8 cellular contexts compared by ENCODE assay signal in the genomic region with DNA sequence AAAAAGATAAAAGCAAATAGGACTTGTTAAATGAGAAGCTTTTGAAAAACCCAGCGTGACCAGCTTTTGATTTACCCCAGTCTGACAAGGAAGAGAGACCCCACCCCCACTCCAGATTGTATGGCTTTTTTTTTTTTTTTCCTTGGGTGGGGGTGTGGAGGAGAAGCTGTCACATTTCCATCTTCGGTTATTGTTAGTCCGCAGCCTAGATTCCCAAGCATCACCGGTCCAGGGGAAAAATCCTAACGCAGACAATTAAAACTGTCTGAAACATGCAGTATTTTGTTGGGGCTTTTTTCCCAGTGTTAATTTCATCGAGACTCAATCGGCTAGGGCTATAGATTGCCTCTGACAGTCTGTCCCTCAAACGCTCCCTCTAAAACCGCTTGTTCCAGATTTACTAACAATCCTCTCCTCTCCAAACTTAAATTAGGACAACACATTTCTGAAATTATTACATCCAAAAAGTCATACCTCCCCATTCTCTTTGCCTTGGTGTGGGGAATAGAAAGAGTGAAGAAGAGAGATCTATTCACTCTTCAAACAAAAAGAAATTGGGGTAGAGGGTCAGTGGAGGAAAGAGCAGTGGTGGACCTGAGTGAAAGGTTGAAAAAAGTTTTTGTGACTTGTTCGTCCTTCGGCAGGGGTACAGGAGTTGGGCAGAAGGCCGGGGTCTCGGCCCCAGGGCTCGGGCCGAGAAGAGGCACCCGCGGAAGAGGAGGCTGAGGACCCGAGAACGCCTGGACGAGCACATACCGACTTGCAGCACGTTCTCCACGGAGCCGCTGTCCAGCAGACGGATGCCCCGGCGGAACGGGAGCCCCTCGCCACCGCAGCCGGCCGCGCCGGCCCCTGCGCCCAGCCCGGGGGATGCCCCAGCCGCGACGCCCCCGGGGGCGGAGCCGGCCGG. TPM values are rescaled to one million over a fixed set of nuclear protein-coding genes. Genes with fewer than 3 reads are reported as not detected.
DNase-seq lines count a peak whose midpoint lies in the region; ATAC-seq, FAIRE-seq and TF ChIP-seq lines count a peak whose summit lies in the region.

No MANE protein-coding gene starts in this region.

- H2BK120ac ChIP-seq in H1 (replicated peaks; ENCODE audit: low read depth, low read length) = no peak overlapping the region
- no peak overlapping the region for H2BK120ac ChIP-seq in mesenchymal stem cell (ENCODE audit: low read depth, low read length)

- peaks cover 2 to 25% (median 17%) of the 10 kb centered on the region in 4 experiments for H3K27me3 ChIP-seq in H1 (replicated peaks in 1 of 4; ENCODE audit: control insufficient read depth in 3 of 4, extremely low read depth in 1 of 4, insufficient read depth in 3 of 4, low read length in 3 of 4)
- peaks cover 5 to 39% of the 10 kb centered on the region in 2 experiments for H3K27me3 ChIP-seq in mesenchymal stem cell (ENCODE audit: control insufficient read depth in 1 of 2, insufficient read depth in 1 of 2, low read length in 2 of 2)
- peaks cover 4% of the 10 kb centered on the region for H3K27me3 ChIP-seq in suprapubic skin

- H3K4me3 ChIP-seq in H1 (ENCODE audit: extremely low read depth in 1 of 4, insufficient read depth in 2 of 4, low read depth in 3 of 4, low read length in 4 of 4) (peak overlapping the region; percentile 53 to 90 (median 63)), mesenchymal stem cell (ENCODE audit: insufficient read depth in 1 of 2, low read depth in 1 of 2, low read length in 2 of 2) (peak overlapping the region; percentile 67 to 79), suprapubic skin (peak overlapping the region; percentile 93)

- DNase-seq in NCI-H524 (lab: John Stamatoyannopoulos, UW) (peak; percentile 45 to 71), NCI-H524 treated with DMSO at 0.1 percent for 48 hours (lab: John Stamatoyannopoulos, UW) (no peak), KG1 (lab: John Stamatoyannopoulos, UW) (peak; percentile 34), WTC11 (ENCODE audit: low spot score) (peak; percentile 67), H1 (ENCODE audit: low read depth in 1 of 2, low spot score in 2 of 2) (peak in 1 of 2 experiments; percentile 72), mesenchymal stem cell (peak; percentile 45), suprapubic skin (ENCODE audit: low spot score in 2 of 2) (no peak), iPS-NIHi7 (ENCODE audit: extremely low spot score) (no peak)

- CTCF ChIA-PET in WTC11 (lab: Charles Lee) (interaction anchor here (0.7 to 1.5 kb wide), 3 partner anchors 98 to 674 kb away, joined by 3 to 5 read pairs (median 3); no protein-coding TSS in a partner anchor), H1 (lab: Charles Lee; ENCODE audit: partially characterized antibody) (interaction anchor here (0.6 to 2.0 kb wide), 5 partner anchors 11 to 214 kb away, joined by 3 to 6 read pairs (median 3); no protein-coding TSS in a partner anchor)

- peak overlapping the region; percentile 81 for H3K4me3 Mint-ChIP-seq in WTC11

- no peak overlapping the region for H3K23ac ChIP-seq in H1 (ENCODE audit: insufficient read length)
- no peak overlapping the region for H3K23ac ChIP-seq in mesenchymal stem cell (ENCODE audit: low read length in 2 of 2)

- no peaks in the 10 kb centered on the region for H3K79me1 ChIP-seq in H1 (ENCODE audit: low read depth, low read length)
- H3K79me1 ChIP-seq in mesenchymal stem cell (replicated peaks; ENCODE audit: low read length, poor library complexity, severe bottlenecking) = no peaks in the 10 kb centered on the region

- no peak overlapping the region for H2BK5ac ChIP-seq in H1 (ENCODE audit: low read depth, low read length)
- no peak overlapping the region for H2BK5ac ChIP-seq in mesenchymal stem cell (ENCODE audit: low read depth, low read length, poor library complexity, severe bottlenecking)

- peaks cover 50% of the 10 kb centered on the region for H3K27me3 Mint-ChIP-seq in WTC11 (ENCODE audit: low read depth)

- H3K18ac ChIP-seq in H1 (ENCODE audit: extremely low read depth, low read length) = no peak overlapping the region; the same call in 1 of the 2 replicates
- H3K18ac ChIP-seq in mesenchymal stem cell (ENCODE audit: low read depth in 1 of 2, low read length in 2 of 2) = no peak overlapping the region

- 5% methylated on average over 37 of the region's 43 CpGs; no CpG with 5 or more reads in 1 of the 2 experiments for WGBS in H1 (ENCODE audit: extremely low coverage in 1 of 2, insufficient coverage in 1 of 2, insufficient read length in 1 of 2, insufficient replicate concordance in 2 of 2, low coverage in 1 of 2, low lambda C conversion rate in 2 of 2, missing lambda C conversion rate in 1 of 2), 2 experiments
- 11% methylated on average over 20 of the region's 43 CpGs for WGBS in mesenchymal stem cell
- 3% methylated on average over 25 of the region's 43 CpGs for WGBS in suprapubic skin

- POLR2A ChIA-PET in WTC11 (lab: Charles Lee) (interaction anchor here (0.5 to 1.0 kb wide), 4 partner anchors 135 to 486 kb away, joined by 3 to 5 read pairs (median 4); partner anchors contain the start of genes EIF2B3, MUTYH and TOE1), H1 (lab: Charles Lee; ENCODE audit: partially characterized antibody) (interaction anchor here (0.6 to 2.9 kb wide), 15 partner anchors 9 to 374 kb away, joined by 3 to 13 read pairs (median 4); partner anchors contain the start of genes HECTD3, MUTYH, TOE1 and UROD)

- no peaks in the 10 kb centered on the region for H3K9me3 Mint-ChIP-seq in WTC11

- H3K9ac ChIP-seq in H1 (replicated peaks in 1 of 4; ENCODE audit: extremely low read depth in 1 of 4, low read depth in 3 of 4, low read length in 3 of 4) (peak overlapping the region in 2 of 4 experiments; percentile 26 to 52; a peak in 2 of 7 replicates), mesenchymal stem cell (ENCODE audit: low read length) (peak overlapping the region; percentile 63)

- H2BK12ac ChIP-seq in H1 (ENCODE audit: low read depth, low read length) = no peak overlapping the region
- no peak overlapping the region for H2BK12ac ChIP-seq in mesenchymal stem cell (ENCODE audit: low read length in 2 of 2)

- H4K8ac ChIP-seq in H1 (ENCODE audit: extremely low read depth, insufficient read depth, low read length) = no peak overlapping the region
- H4K8ac ChIP-seq in mesenchymal stem cell (ENCODE audit: low read length) = no peak overlapping the region

- no peaks in the 10 kb centered on the region for H4K20me1 ChIP-seq in H1 (replicated peaks in 1 of 2; ENCODE audit: control insufficient read depth in 1 of 2, insufficient read depth in 2 of 2, low read length in 2 of 2)

- TF ChIP-seq CTCF in WTC11 (IDR thresholded peaks at IDR 0.05) (no peak), H1 (IDR thresholded peaks at IDR 0.05; ENCODE audit: control extremely low read depth in 1 of 3, insufficient read depth in 1 of 3, low read depth in 1 of 3, low read length in 3 of 3) (no peak), suprapubic skin (IDR thresholded peaks at IDR 0.05) (no peak)

- no peak overlapping the region for H2AK5ac ChIP-seq in H1 (ENCODE audit: low read depth, low read length)
- H2AK5ac ChIP-seq in mesenchymal stem cell (ENCODE audit: low read length, severe bottlenecking) = no peak overlapping the region

- FAIRE-seq in H1 (lab: Jason Lieb, UNC) = no peak

- H3K27ac ChIP-seq in H1 (ENCODE audit: low read depth, low read length) (no peak overlapping the region), mesenchymal stem cell (ENCODE audit: low read length, poor library complexity, severe bottlenecking) (no peak overlapping the region), suprapubic skin (peak overlapping the region; percentile 10)

- H3K27ac Mint-ChIP-seq in WTC11 = no peak overlapping the region

- H4K91ac ChIP-seq in H1 (replicated peaks; ENCODE audit: insufficient read length, low read length) (no peak overlapping the region), mesenchymal stem cell (ENCODE audit: low read length) (no peak overlapping the region)

- TF ChIP-seq POLR2A in H1 (IDR thresholded peaks at IDR 0.05; ENCODE audit: control extremely low read depth in 1 of 2, low read depth in 2 of 2, low read length in 2 of 2) (no peak), suprapubic skin (IDR thresholded peaks at IDR 0.05) (no peak)

- H3K4me1 ChIP-seq in H1 (replicated peaks in 1 of 4; ENCODE audit: control insufficient read depth in 3 of 4, insufficient read depth in 4 of 4, low read length in 3 of 4) = no peaks in the 10 kb centered on the region; a peak in 1 of 7 replicates
- peaks cover 12% of the 10 kb centered on the region for H3K4me1 ChIP-seq in mesenchymal stem cell (ENCODE audit: control insufficient read depth, insufficient read depth, low read depth, low read length)
- peaks cover 19% of the 10 kb centered on the region for H3K4me1 ChIP-seq in suprapubic skin

- H3K23me2 ChIP-seq in H1 (ENCODE audit: low read depth, low read length) = peaks cover 11% of the 10 kb centered on the region; the same call in 1 of the 2 replicates

- peak; percentile 53 for ATAC-seq in WTC11

- H3K14ac ChIP-seq in H1 (ENCODE audit: insufficient read length) = no peak overlapping the region
- H3K14ac ChIP-seq in mesenchymal stem cell (ENCODE audit: low read length in 2 of 2) = no peak overlapping the region

- H3K36me3 ChIP-seq in H1 (ENCODE audit: control insufficient read depth in 2 of 4, insufficient read depth in 4 of 4, low read length in 3 of 4) = no peaks in the 10 kb centered on the region
- H3K36me3 ChIP-seq in mesenchymal stem cell (ENCODE audit: control insufficient read depth in 1 of 2, insufficient read depth in 2 of 2, low read depth in 1 of 2, low read length in 2 of 2) = no peaks in the 10 kb centered on the region
- H3K36me3 ChIP-seq in suprapubic skin = no peaks in the 10 kb centered on the region

- H2BK20ac ChIP-seq in H1 (ENCODE audit: low read length) = no peak overlapping the region

- H3K4ac ChIP-seq in H1 (replicated peaks; ENCODE audit: insufficient read length, low read depth, low read length) (no peak overlapping the region), mesenchymal stem cell (ENCODE audit: low read depth in 1 of 2, low read length in 2 of 2) (no peak overlapping the region)

- H3K79me2 ChIP-seq in H1 (ENCODE audit: control insufficient read depth in 1 of 2, insufficient read depth in 2 of 2, low read length in 2 of 2) = no peaks in the 10 kb centered on the region

- no peak overlapping the region for H4K5ac ChIP-seq in H1 (ENCODE audit: insufficient read length, low read depth, low read length)

- H3K56ac ChIP-seq in H1 (replicated peaks; ENCODE audit: insufficient read length, low read depth, low read length) = no peak overlapping the region

- no peak overlapping the region for H2AFZ ChIP-seq in H1 (ENCODE audit: low read length)
- no peak overlapping the region for H2AFZ ChIP-seq in mesenchymal stem cell (ENCODE audit: low read depth, low read length)

- H3K36me3 Mint-ChIP-seq in WTC11 = no peaks in the 10 kb centered on the region

- no peak for TF ChIP-seq RAD21 in H1 (IDR thresholded peaks at IDR 0.05 in 1 of 2, conservative IDR thresholded peaks at IDR 0.05 in 1 of 2; ENCODE audit: low read depth in 2 of 2, low read length in 2 of 2)

- peaks cover 31% of the 10 kb centered on the region for H3K4me1 Mint-ChIP-seq in WTC11

- TF ChIP-seq EP300 in H1 (IDR thresholded peaks at IDR 0.05; ENCODE audit: borderline replicate concordance in 1 of 2, low read depth in 2 of 2, low read length in 2 of 2) = no peak
- no peak for TF ChIP-seq EP300 in suprapubic skin (IDR thresholded peaks at IDR 0.05)

- H2BK15ac ChIP-seq in H1 (ENCODE audit: low read length) (no peak overlapping the region), mesenchymal stem cell (ENCODE audit: low read depth, poor library complexity, severe bottlenecking) (no peak overlapping the region)

- H3K9me3 ChIP-seq in H1 (ENCODE audit: insufficient read depth in 2 of 2, low read depth in 1 of 2, low read length in 1 of 2) = no peaks in the 10 kb centered on the region
- H3K9me3 ChIP-seq in mesenchymal stem cell (ENCODE audit: control insufficient read depth, low read length) = no peaks in the 10 kb centered on the region
- H3K9me3 ChIP-seq in suprapubic skin = no peaks in the 10 kb centered on the region

- H3K4me2 ChIP-seq in H1 (ENCODE audit: insufficient read depth in 1 of 2, low read depth in 2 of 2, low read length in 2 of 2) = peak overlapping the region; percentile 81 to 85
- peak overlapping the region; percentile 98 for H3K4me2 ChIP-seq in mesenchymal stem cell (ENCODE audit: low read length, poor library complexity, severe bottlenecking)

RNA-seq across cellular contexts. Expression of gene ZSWIM5, which starts 1.1 kb away (rescaled TPM):
- total RNA-seq in WTC11 (2021) (2.2 to 2.6 TPM (median 2.6 TPM) in 3 replicates), suprapubic skin (1 to 10 TPM; 1.9 to 3.5 (median 2.8) TPM)
- 2.4 and 2.5 TPM in 2 replicates for total RNA-seq in H1 (2021; fragmentation: NEBNext Ultra II Directional; extraction: Animal tissue kit (Norgen Biotek cat#: 25700))
- polyA plus RNA-seq in H1 (2011; rRNA removed) = 3.6 and 3.9 TPM in 2 replicates
- polyA plus RNA-seq in H1 (2011; cell fraction: cytosol; rRNA removed) = 2.9 TPM
- 4.1 TPM for polyA plus RNA-seq in H1 (2011; cell fraction: nucleus; rRNA removed)
- polyA plus RNA-seq in H1 (2012, experiment 1 of 2) = 1.9 to 2.8 TPM (median 2.4 TPM) in 4 replicates
- polyA plus RNA-seq in H1 (2012, experiment 2 of 2) = 0.77 TPM
- 0.87 TPM for polyA plus RNA-seq in H1 (2013, experiment 1 of 2)
- 0.63 TPM for polyA plus RNA-seq in H1 (2013, experiment 2 of 2)
- 5.2 and 5.4 TPM in 2 replicates for polyA minus RNA-seq in H1 (2011; rRNA and poly(A)+ RNA removed)
- 2.1 TPM for polyA minus RNA-seq in H1 (2011; cell fraction: cytosol; rRNA and poly(A)+ RNA removed)
- 3.4 TPM for polyA minus RNA-seq in H1 (2011; cell fraction: nucleus; rRNA and poly(A)+ RNA removed)
- 0.01 TPM for polyA plus RNA-seq in mesenchymal stem cell (2013, experiment 1 of 2)
- 0.01 TPM for polyA plus RNA-seq in mesenchymal stem cell (2013, experiment 2 of 2)

Comparison
In these comparisons a context has a peak if more than half of its experiments do, and no peak if none do; other contexts are left out.
1. DNase-seq: peak in NCI-H524 (2 of 2), KG1 (single experiment), WTC11 (single experiment) and mesenchymal stem cell (single experiment); none in NCI-H524 treated with DMSO at 0.1 percent for 48 hours (single experiment), suprapubic skin (0 of 2) and iPS-NIHi7 (single experiment).
2. Peak in every context shown above with its lines, with median percentiles within 50 percentile points of each other: H3K4me3 ChIP-seq.